Comparison of ENCODE assay signal across 8 cellular contexts in the genomic region with DNA sequence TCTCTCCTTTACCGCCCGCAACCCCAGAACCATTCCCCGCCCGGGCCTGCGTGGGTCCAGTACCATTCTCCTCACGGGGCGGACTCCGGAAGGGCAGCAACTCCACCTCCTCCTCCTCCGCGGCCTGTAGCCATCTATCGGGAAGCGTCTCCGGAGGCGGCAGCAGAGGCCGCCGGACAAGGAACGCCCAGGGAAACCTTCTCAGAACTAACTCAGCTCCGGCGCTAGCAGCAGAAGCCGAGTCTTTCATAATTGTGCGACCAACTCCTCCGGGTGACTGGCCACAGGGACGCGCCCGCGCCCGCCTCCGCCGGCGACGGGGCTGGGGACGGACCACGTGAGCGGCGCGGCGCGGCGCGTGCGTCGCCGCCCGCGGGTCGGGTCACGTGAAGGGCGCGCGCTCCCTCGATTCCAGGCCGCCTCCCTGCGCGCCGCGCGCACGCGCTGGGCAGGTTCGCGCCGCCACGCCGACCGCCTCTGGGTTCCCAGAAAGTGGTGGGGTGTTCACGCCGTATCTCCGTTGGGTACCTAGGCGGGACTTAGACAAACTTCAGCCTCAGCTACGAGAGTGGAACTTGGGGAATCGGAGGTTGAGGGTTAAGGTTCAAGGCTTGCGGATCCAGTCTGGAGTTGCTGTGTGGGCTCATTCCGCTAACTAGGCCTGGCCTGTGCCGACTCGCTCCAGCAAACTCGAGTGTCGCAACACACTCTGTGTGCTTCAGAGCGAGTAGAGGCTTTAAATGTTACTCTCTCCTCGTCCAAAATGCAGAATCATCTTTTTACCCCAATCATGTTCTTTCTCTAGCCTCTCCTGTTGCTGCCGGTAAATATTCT.
A peak's percentile ranks its signal among the peaks of the same experiment; 100 is the strongest.
DNase-seq lines count a peak whose midpoint lies in the region; ATAC-seq lines count a peak whose summit lies in the region.

A gene with protein sequence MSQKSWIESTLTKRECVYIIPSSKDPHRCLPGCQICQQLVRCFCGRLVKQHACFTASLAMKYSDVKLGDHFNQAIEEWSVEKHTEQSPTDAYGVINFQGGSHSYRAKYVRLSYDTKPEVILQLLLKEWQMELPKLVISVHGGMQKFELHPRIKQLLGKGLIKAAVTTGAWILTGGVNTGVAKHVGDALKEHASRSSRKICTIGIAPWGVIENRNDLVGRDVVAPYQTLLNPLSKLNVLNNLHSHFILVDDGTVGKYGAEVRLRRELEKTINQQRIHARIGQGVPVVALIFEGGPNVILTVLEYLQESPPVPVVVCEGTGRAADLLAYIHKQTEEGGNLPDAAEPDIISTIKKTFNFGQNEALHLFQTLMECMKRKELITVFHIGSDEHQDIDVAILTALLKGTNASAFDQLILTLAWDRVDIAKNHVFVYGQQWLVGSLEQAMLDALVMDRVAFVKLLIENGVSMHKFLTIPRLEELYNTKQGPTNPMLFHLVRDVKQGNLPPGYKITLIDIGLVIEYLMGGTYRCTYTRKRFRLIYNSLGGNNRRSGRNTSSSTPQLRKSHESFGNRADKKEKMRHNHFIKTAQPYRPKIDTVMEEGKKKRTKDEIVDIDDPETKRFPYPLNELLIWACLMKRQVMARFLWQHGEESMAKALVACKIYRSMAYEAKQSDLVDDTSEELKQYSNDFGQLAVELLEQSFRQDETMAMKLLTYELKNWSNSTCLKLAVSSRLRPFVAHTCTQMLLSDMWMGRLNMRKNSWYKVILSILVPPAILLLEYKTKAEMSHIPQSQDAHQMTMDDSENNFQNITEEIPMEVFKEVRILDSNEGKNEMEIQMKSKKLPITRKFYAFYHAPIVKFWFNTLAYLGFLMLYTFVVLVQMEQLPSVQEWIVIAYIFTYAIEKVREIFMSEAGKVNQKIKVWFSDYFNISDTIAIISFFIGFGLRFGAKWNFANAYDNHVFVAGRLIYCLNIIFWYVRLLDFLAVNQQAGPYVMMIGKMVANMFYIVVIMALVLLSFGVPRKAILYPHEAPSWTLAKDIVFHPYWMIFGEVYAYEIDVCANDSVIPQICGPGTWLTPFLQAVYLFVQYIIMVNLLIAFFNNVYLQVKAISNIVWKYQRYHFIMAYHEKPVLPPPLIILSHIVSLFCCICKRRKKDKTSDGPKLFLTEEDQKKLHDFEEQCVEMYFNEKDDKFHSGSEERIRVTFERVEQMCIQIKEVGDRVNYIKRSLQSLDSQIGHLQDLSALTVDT (N-terminal part only) (minus strand): TSS at position 330 of the 834 bp plus-strand sequence. CDS start 264 bp downstream, at position 66.

- H3K27ac ChIP-seq in cingulate gyrus (ENCODE audit: low read depth, low read length): peak within 1 kb of the TSS; percentile 92
- H3K27ac ChIP-seq in layer of hippocampus (ENCODE audit: low read depth, low read length): peak within 1 kb of the TSS; percentile 96

- peak; percentile 75 for ATAC-seq in GM19043 (IDR thresholded peaks at IDR 0.05; ENCODE audit: low read depth, unreplicated experiment)
- ATAC-seq in HG03354 (IDR thresholded peaks at IDR 0.05; ENCODE audit: poor library complexity, severe bottlenecking, unreplicated experiment): peak; percentile 82

- H3K27me3 ChIP-seq in layer of hippocampus (ENCODE audit: control insufficient read depth, insufficient read depth, low read length): no peaks in the 10 kb centered on the region

- DNase-seq in AG20443 (ENCODE audit: low spot score): peak; percentile 98
- peak; percentile 78 to 90 for DNase-seq in NCI-H524 (lab: John Stamatoyannopoulos, UW)
- DNase-seq in activated CD4-positive, alpha-beta T cell treated with anti-CD3 and anti-CD28 coated beads for 4 hours: peak; percentile 87
- peak; percentile 81 to 85 for DNase-seq in stimulated activated CD4-positive, alpha-beta T cell treated with anti-CD3 and anti-CD28 coated beads, Interleukin-1b, Interleukin-23, amount 100 ng/mL, for 4 hours (ENCODE audit: low read depth in 2 of 2)

Comparison
In these comparisons a context has a peak if more than half of its experiments do, and no peak if none do; other contexts are left out.
1. Peak in every context shown above with its lines: DNase-seq, ATAC-seq and H3K27ac ChIP-seq.